In the genomic region with DNA sequence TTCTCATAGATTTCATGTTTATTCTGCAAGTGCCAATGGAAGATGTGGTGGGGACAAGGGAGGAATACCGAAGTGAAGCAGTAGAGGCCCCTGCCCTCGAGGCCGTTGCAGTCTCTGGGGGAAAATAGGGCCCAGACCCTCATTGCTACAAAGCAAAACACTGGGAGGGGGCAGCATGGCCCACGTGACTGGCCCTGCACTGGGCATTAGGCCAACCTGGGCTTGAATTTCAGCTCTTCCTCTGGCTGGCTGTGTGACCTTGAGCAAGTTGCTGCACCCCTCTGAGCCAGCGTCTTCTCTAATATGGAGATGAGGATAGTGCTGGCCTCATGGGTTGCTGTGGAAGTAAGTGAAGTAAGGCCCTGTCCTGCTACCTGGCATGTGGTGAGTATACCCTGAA, we compare ENCODE assay signal across 2 cellular contexts.
TF ChIP-seq lines count a peak whose summit lies in the region.

No MANE protein-coding gene starts in this region.

TF ChIP-seq in SK-N-SH, 30 proteins besides CTCF, POLR2A, EP300 and RAD21 (continued from another document):
- peak; percentile 72; the same call in 1 of the 2 replicates for TF ChIP-seq USF1 (IDR thresholded peaks at IDR 0.05; ENCODE audit: borderline replicate concordance, low read depth)

TF ChIP-seq in SK-N-SH treated with all-trans-retinoic acid at 6 μM for 48 hours, 23 proteins besides CTCF, POLR2A, EP300 and RAD21 (continued from another document):
- TF ChIP-seq ISL1 (CRISPR knock-in tag; IDR thresholded peaks at IDR 0.05) (no peak), TOX (CRISPR knock-in tag; IDR thresholded peaks at IDR 0.05; ENCODE audit: borderline replicate concordance) (no peak)
